In the genomic region with DNA sequence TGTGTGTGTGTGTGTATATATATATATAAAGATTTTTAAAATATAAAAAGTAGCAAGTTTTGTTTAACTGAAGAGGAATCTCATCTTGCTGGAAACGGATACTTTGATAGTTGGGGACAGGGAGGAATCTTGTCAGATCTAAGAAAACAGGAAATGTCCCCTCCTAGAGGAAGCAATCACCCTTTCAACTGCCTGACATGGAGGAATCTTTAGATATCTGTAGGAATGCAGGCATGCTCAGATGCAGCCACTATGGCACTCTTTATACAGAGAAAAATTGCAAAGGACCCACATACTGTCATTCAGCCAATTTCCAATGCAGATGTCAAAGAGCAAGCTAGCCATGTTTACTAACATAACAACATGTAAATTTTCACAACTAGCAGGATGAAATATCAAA, we compare ENCODE assay signal across 23 cellular contexts.
"Had no signal": no experiment of that assay in that cellular context is flagged by ENCODE, and none has a peak within 500 bp of the region (broad histone marks: within the 10 kb centered on the region; RNA-seq: fewer than 3 reads in every experiment).

No MANE protein-coding gene starts in this region.

- ATAC-seq: effector memory CD8-positive, alpha-beta T cell; gastroesophageal sphincter; left lung; lower lobe of right lung; natural killer cell; right lobe of liver had no signal

- DNase-seq: activated CD4-positive, alpha-beta T cell treated with anti-CD3 and anti-CD28 coated beads for 4 hours; activated CD4-positive, alpha-beta T cell treated with anti-CD3 and anti-CD28 coated beads, Interleukin-2, amount 50 U/mL, for 4 hours; activated effector memory CD4-positive, alpha-beta T cell treated with Interleukin-2 at 50 U/mL for 16 hours; activated naive CD4-positive, alpha-beta T cell treated with Interleukin-2 at 50 U/mL for 16 hours; activated naive CD8-positive, alpha-beta T cell treated with anti-CD3 and anti-CD28 coated beads for 36 hours; adrenal gland; brain microvascular endothelial cell; cortex of kidney; effector memory CD8-positive, alpha-beta T cell; hippocampal formation; kidney glomerular epithelial cell; left lung; lower lobe of right lung; mesenchymal stem cell; natural killer cell; right lobe of liver; stimulated activated CD4-positive, alpha-beta T cell treated with anti-CD3 and anti-CD28 coated beads, Interleukin-2, amount 100 ng/mL, for 48 hours; stimulated activated naive CD4-positive, alpha-beta T cell treated with Interleukin-2 at 50 U/mL for 16 hours; T-helper 2 cell; testis; upper lobe of left lung had no signal

- H3K4me3 ChIP-seq: adrenal gland, gastroesophageal sphincter, left lung, lower lobe of right lung, right lobe of liver, testis, upper lobe of left lung, vagina had no signal
